ENCODE assay signal across 21 cellular contexts in the genomic region with DNA sequence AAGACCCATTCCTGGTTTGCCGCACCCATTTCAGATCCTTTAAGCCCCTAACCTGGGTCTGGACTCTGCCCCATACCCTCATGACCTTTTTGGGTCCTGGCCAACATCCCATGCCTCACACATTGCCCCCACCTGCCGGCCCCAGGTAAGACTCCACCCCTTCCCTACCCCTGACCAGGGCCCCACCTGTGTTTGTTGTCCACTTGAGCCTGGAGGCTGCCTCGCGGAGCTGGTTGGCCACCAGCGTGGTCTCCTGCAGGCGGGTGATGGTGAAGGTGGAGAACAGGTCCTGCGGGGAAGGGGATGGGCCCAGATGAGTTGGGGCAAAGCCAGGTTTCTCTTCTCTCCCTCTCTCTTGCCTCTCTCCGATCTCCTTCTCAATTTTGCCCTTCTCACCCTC. TPM values are rescaled to one million over a fixed set of nuclear protein-coding genes. Genes with fewer than 3 reads are reported as not detected.
DNase-seq lines count a peak whose midpoint lies in the region; ATAC-seq and TF ChIP-seq lines count a peak whose summit lies in the region.
"Had no signal": no experiment of that assay in that cellular context is flagged by ENCODE, and none has a peak within 500 bp of the region (broad histone marks: within the 10 kb centered on the region; RNA-seq: fewer than 3 reads in every experiment).

No MANE protein-coding gene starts in this region.

- H3K4me3 ChIP-seq in stomach = peak overlapping the region; percentile 41 to 48 (median 44)

- peaks cover 34% of the 10 kb centered on the region for H3K36me3 Mint-ChIP-seq in activated CD8-positive, alpha-beta T cell treated with anti-CD3 and anti-CD28 coated beads, Interleukin-2, amount 10 ng/mL, durations not matched to agents 7 days and 5 days (ENCODE audit: low read depth)
- peaks cover 43% of the 10 kb centered on the region for H3K36me3 Mint-ChIP-seq in activated CD8-positive, alpha-beta T cell treated with anti-CD3 and anti-CD28 coated beads for 36 hours (ENCODE audit: low read depth)
- H3K36me3 Mint-ChIP-seq in dendritic cell treated with granulocyte-macrophage colony-stimulating factor and Interleukin-4, amounts not matched to agents 40 ng/mL and 50 ng/mL, for 4 days (ENCODE audit: low read depth) = peaks cover 100% of the 10 kb centered on the region

- CTCF ChIA-PET in activated CD8-positive, alpha-beta T cell treated with anti-CD3 and anti-CD28 coated beads, Interleukin-2, amount 10 ng/mL, durations not matched to agents 7 days and 5 days (lab: Charles Lee) = no interaction called here
- CTCF ChIA-PET in activated CD8-positive, alpha-beta T cell treated with anti-CD3 and anti-CD28 coated beads for 36 hours (lab: Charles Lee) = interaction anchor here (0.7 kb wide), 1 partner anchor 84 kb away, joined by 3 read pairs; no protein-coding TSS in a partner anchor

- H3K27ac ChIP-seq in stomach = peak overlapping the region in 1 of 5 donors; percentile 34
- H3K27ac ChIP-seq: esophagus squamous epithelium, testis had no signal

- ATAC-seq in activated CD8-positive, alpha-beta T cell treated with anti-CD3 and anti-CD28 coated beads, Interleukin-2, amount 10 ng/mL, durations not matched to agents 7 days and 5 days = no peak
- no peak for ATAC-seq in activated CD8-positive, alpha-beta T cell treated with anti-CD3 and anti-CD28 coated beads for 36 hours
- ATAC-seq in HG02884 (IDR thresholded peaks at IDR 0.05; ENCODE audit: unreplicated experiment) = no peak

- no peaks in the 10 kb centered on the region for H3K9me3 Mint-ChIP-seq in activated CD8-positive, alpha-beta T cell treated with anti-CD3 and anti-CD28 coated beads, Interleukin-2, amount 10 ng/mL, durations not matched to agents 7 days and 5 days (ENCODE audit: insufficient read depth)
- H3K9me3 Mint-ChIP-seq in activated CD8-positive, alpha-beta T cell treated with anti-CD3 and anti-CD28 coated beads for 36 hours = no peaks in the 10 kb centered on the region
- no peaks in the 10 kb centered on the region for H3K9me3 Mint-ChIP-seq in dendritic cell treated with granulocyte-macrophage colony-stimulating factor and Interleukin-4, amounts not matched to agents 40 ng/mL and 50 ng/mL, for 4 days
- H3K9me3 Mint-ChIP-seq: CD8-positive, alpha-beta T cell had no signal

- H3K4me1 ChIP-seq in stomach = peaks cover 10 to 19% (median 17%) of the 10 kb centered on the region in 4 donors

- H3K27me3 ChIP-seq in stomach = no peaks in the 10 kb centered on the region
- H3K27me3 ChIP-seq: esophagus squamous epithelium, gastroesophageal sphincter, testis had no signal

- H3K27me3 Mint-ChIP-seq in activated CD8-positive, alpha-beta T cell treated with anti-CD3 and anti-CD28 coated beads, Interleukin-2, amount 10 ng/mL, durations not matched to agents 7 days and 5 days (ENCODE audit: low read depth) = no peaks in the 10 kb centered on the region
- no peaks in the 10 kb centered on the region for H3K27me3 Mint-ChIP-seq in activated CD8-positive, alpha-beta T cell treated with anti-CD3 and anti-CD28 coated beads for 36 hours
- H3K27me3 Mint-ChIP-seq in dendritic cell treated with granulocyte-macrophage colony-stimulating factor and Interleukin-4, amounts not matched to agents 40 ng/mL and 50 ng/mL, for 4 days = no peaks in the 10 kb centered on the region
- H3K27me3 Mint-ChIP-seq: activated naive CD8-positive, alpha-beta T cell had no signal

- peak overlapping the region; percentile 34 for H3K27ac Mint-ChIP-seq in activated CD8-positive, alpha-beta T cell treated with anti-CD3 and anti-CD28 coated beads, Interleukin-2, amount 10 ng/mL, durations not matched to agents 7 days and 5 days
- no peak overlapping the region for H3K27ac Mint-ChIP-seq in activated CD8-positive, alpha-beta T cell treated with anti-CD3 and anti-CD28 coated beads for 36 hours
- peak overlapping the region; percentile 62 for H3K27ac Mint-ChIP-seq in dendritic cell treated with granulocyte-macrophage colony-stimulating factor and Interleukin-4, amounts not matched to agents 40 ng/mL and 50 ng/mL, for 4 days
- H3K27ac Mint-ChIP-seq: activated naive CD8-positive, alpha-beta T cell; CD8-positive, alpha-beta T cell; HFFc6 had no signal

- WGBS in stomach, 5 donors = 43 to 61% (median 51%) methylated on average over 8 of the region's 8 CpGs

- TF ChIP-seq POLR2A in stomach (IDR thresholded peaks at IDR 0.05) = no peak

- POLR2A ChIA-PET in activated CD8-positive, alpha-beta T cell treated with anti-CD3 and anti-CD28 coated beads, Interleukin-2, amount 10 ng/mL, durations not matched to agents 7 days and 5 days (lab: Charles Lee) = no interaction called here
- POLR2A ChIA-PET in activated CD8-positive, alpha-beta T cell treated with anti-CD3 and anti-CD28 coated beads for 36 hours (lab: Charles Lee) = interaction anchor here (0.9 to 1.6 kb wide), 2 partner anchors 11 to 19 kb away, joined by 4 read pairs; partner anchors contain the start of genes MAN2B1 and WDR83

- peaks cover 0 to 27% (median 9%) of the 10 kb centered on the region in 4 donors for H3K36me3 ChIP-seq in stomach

- H3K9me3 ChIP-seq in stomach = no peaks in the 10 kb centered on the region
- H3K9me3 ChIP-seq: esophagus squamous epithelium, gastroesophageal sphincter, testis had no signal

- H3K4me3 Mint-ChIP-seq in activated CD8-positive, alpha-beta T cell treated with anti-CD3 and anti-CD28 coated beads, Interleukin-2, amount 10 ng/mL, durations not matched to agents 7 days and 5 days = no peak overlapping the region
- no peak overlapping the region for H3K4me3 Mint-ChIP-seq in activated CD8-positive, alpha-beta T cell treated with anti-CD3 and anti-CD28 coated beads for 36 hours
- H3K4me3 Mint-ChIP-seq in dendritic cell treated with granulocyte-macrophage colony-stimulating factor and Interleukin-4, amounts not matched to agents 40 ng/mL and 50 ng/mL, for 4 days = no peak overlapping the region
- H3K4me3 Mint-ChIP-seq: activated naive CD8-positive, alpha-beta T cell; CD8-positive, alpha-beta T cell; HFFc6 had no signal

- TF ChIP-seq CTCF in activated CD8-positive, alpha-beta T cell treated with anti-CD3 and anti-CD28 coated beads for 36 hours (IDR thresholded peaks at IDR 0.05) = no peak
- TF ChIP-seq CTCF in stomach (IDR thresholded peaks at IDR 0.05) = no peak

- H3K4me1 Mint-ChIP-seq in activated CD8-positive, alpha-beta T cell treated with anti-CD3 and anti-CD28 coated beads, Interleukin-2, amount 10 ng/mL, durations not matched to agents 7 days and 5 days (ENCODE audit: low read depth) = peaks cover 9% of the 10 kb centered on the region
- peaks cover 5% of the 10 kb centered on the region for H3K4me1 Mint-ChIP-seq in activated CD8-positive, alpha-beta T cell treated with anti-CD3 and anti-CD28 coated beads for 36 hours (ENCODE audit: low read depth)
- peaks cover 32% of the 10 kb centered on the region for H3K4me1 Mint-ChIP-seq in dendritic cell treated with granulocyte-macrophage colony-stimulating factor and Interleukin-4, amounts not matched to agents 40 ng/mL and 50 ng/mL, for 4 days (ENCODE audit: low read depth)

- TF ChIP-seq EP300 in stomach (IDR thresholded peaks at IDR 0.05) = no peak

- intact Hi-C loops in activated CD8-positive, alpha-beta T cell treated with anti-CD3 and anti-CD28 coated beads for 36 hours (cut with micrococcal nuclease) = no loop called here
- intact Hi-C loops in dendritic cell treated with granulocyte-macrophage colony-stimulating factor and Interleukin-4, amounts not matched to agents 40 ng/mL and 50 ng/mL, for 4 days (cut with micrococcal nuclease) = no loop called here
- intact Hi-C loops in stomach (cut with DNase I; ENCODE audit: low total_unique reads) = no loop called here
- intact Hi-C loops in cardiac septum (cut with DNase I) = no loop called here

- no peak for DNase-seq in activated CD8-positive, alpha-beta T cell treated with anti-CD3 and anti-CD28 coated beads, Interleukin-2, amount 10 ng/mL, durations not matched to agents 7 days and 5 days
- DNase-seq in activated CD8-positive, alpha-beta T cell treated with anti-CD3 and anti-CD28 coated beads for 36 hours = no peak
- DNase-seq in GM03348 (ENCODE audit: low spot score) (peak; percentile 2), stomach (no peak), COR-L47 (lab: John Stamatoyannopoulos, UW) (no peak), cardiac septum (ENCODE audit: low spot score) (no peak)
- DNase-seq: activated CD4-positive, CD25-positive, alpha-beta regulatory T cell; activated CD8-positive, alpha-beta memory T cell treated with anti-CD3 and anti-CD28 coated beads for 24 hours; CD8-positive, alpha-beta T cell; effector memory CD4-positive, alpha-beta T cell; esophagus squamous epithelium; HFFc6; IMR-90; NCI-H1694 treated with DMSO at 0.1 percent for 48 hours; NCI-H2227 treated with DMSO at 0.1 percent for 48 hours; T1000 had no signal

RNA-seq across cellular contexts. Expression of gene MAN2B1, which starts 19.5 kb away (rescaled TPM):
- 100 to 1,000 TPM in 1 of 2 experiments, 10 to 100 TPM in 1; 95.5 to 102 TPM for total RNA-seq in activated CD8-positive, alpha-beta T cell treated with anti-CD3 and anti-CD28 coated beads, Interleukin-2, amount 10 ng/mL, durations not matched to agents 7 days and 5 days
- total RNA-seq in activated CD8-positive, alpha-beta T cell treated with anti-CD3 and anti-CD28 coated beads for 36 hours = 100 to 1,000 TPM; 127 to 135 TPM
- 100 to 1,000 TPM in 4 of 5 donors, 10 to 100 TPM in 1; 41.7 to 429 (median 117) TPM for total RNA-seq in stomach
- 10 to 100 TPM; 20.6 to 59.0 (median 42.1) TPM for polyA plus RNA-seq in stomach
- total RNA-seq in cardiac septum = 20.6 TPM

RNA-seq across cellular contexts. Expression of gene WDR83, which starts 19.6 kb away (rescaled TPM):
- 10 to 100 TPM; 16.4 to 19.4 TPM for total RNA-seq in activated CD8-positive, alpha-beta T cell treated with anti-CD3 and anti-CD28 coated beads, Interleukin-2, amount 10 ng/mL, durations not matched to agents 7 days and 5 days
- total RNA-seq in activated CD8-positive, alpha-beta T cell treated with anti-CD3 and anti-CD28 coated beads for 36 hours = 10 to 100 TPM; 17.5 to 23.2 TPM
- total RNA-seq in stomach (10 to 100 TPM in 1 of 5 donors, 1 to 10 TPM in 4; 1.4 to 12.9 (median 9.6) TPM), cardiac septum (10.0 TPM)
- polyA plus RNA-seq in stomach = 10 to 100 TPM; 20.6 to 33.4 (median 32.7) TPM

RNA-seq across cellular contexts. Expression of gene DHPS, which starts 34.6 kb away (rescaled TPM):
- total RNA-seq in activated CD8-positive, alpha-beta T cell treated with anti-CD3 and anti-CD28 coated beads, Interleukin-2, amount 10 ng/mL, durations not matched to agents 7 days and 5 days = 100 to 1,000 TPM; 109 to 121 TPM
- total RNA-seq in activated CD8-positive, alpha-beta T cell treated with anti-CD3 and anti-CD28 coated beads for 36 hours = 100 to 1,000 TPM; 113 TPM
- total RNA-seq in stomach = 100 to 1,000 TPM in 2 of 5 donors, 10 to 100 TPM in 3; 51.7 to 287 (median 82.6) TPM
- 10 to 100 TPM; 65.1 to 76.0 (median 75.0) TPM for polyA plus RNA-seq in stomach
- total RNA-seq in cardiac septum = 49.0 TPM

RNA-seq across cellular contexts. Expression of gene ZNF791, which starts 36.3 kb away (rescaled TPM):
- total RNA-seq in activated CD8-positive, alpha-beta T cell treated with anti-CD3 and anti-CD28 coated beads, Interleukin-2, amount 10 ng/mL, durations not matched to agents 7 days and 5 days = 10 to 100 TPM; 26.6 to 29.4 TPM
- total RNA-seq in activated CD8-positive, alpha-beta T cell treated with anti-CD3 and anti-CD28 coated beads for 36 hours = 10 to 100 TPM; 15.1 to 16.7 TPM
- total RNA-seq in stomach (10 to 100 TPM; 14.0 to 33.0 (median 25.8) TPM), cardiac septum (14.8 TPM)
- polyA plus RNA-seq in stomach = 1 to 10 TPM; 4.7 to 7.2 (median 5.3) TPM

RNA-seq across cellular contexts. Expression of gene ZNF490, which starts 36.4 kb away (rescaled TPM):
- 10 to 100 TPM; 16.2 to 16.5 TPM for total RNA-seq in activated CD8-positive, alpha-beta T cell treated with anti-CD3 and anti-CD28 coated beads, Interleukin-2, amount 10 ng/mL, durations not matched to agents 7 days and 5 days
- total RNA-seq in activated CD8-positive, alpha-beta T cell treated with anti-CD3 and anti-CD28 coated beads for 36 hours = 1 to 10 TPM; 6.8 to 9.3 TPM
- total RNA-seq in stomach (1 to 10 TPM in 4 of 5 donors, not detected in 1; 4.1 to 7.5 (median 5.6) TPM), cardiac septum (5.1 TPM)
- under 1 TPM in 2 of 3 donors, not detected in 1; 0.25 to 0.44 TPM for polyA plus RNA-seq in stomach
